8 cellular contexts compared by ENCODE assay signal in genomic region chr10:80218878-80219277, GRCh38. TPM values are rescaled to one million over a fixed set of nuclear protein-coding genes. Genes with fewer than 3 reads are reported as not detected.
DNase-seq lines count a peak whose midpoint lies in the region; ATAC-seq lines count a peak whose summit lies in the region.
"Not testable (repeated sequence)": the region's sequence is repeated elsewhere in the genome, so short reads cannot be mapped to it uniquely, and the experiment has no call there.

No MANE protein-coding gene starts in this region.

- DNase-seq in activated CD4-positive, alpha-beta T cell treated with anti-CD3 and anti-CD28 coated beads for 36 hours; stimulated activated naive CD8-positive, alpha-beta T cell treated with anti-CD3 and anti-CD28 coated beads, Interleukin-15, amount 100 ng/mL, for 72 hours: not testable (repeated sequence)

- POLR2A ChIA-PET in activated CD4-positive, alpha-beta T cell treated with anti-CD3 and anti-CD28 coated beads for 36 hours (lab: Charles Lee) = interaction anchor here (1.0 kb wide), 1 partner anchor 62 kb away, joined by 3 read pairs; no protein-coding TSS in a partner anchor

- H3K4me3 Mint-ChIP-seq in activated CD4-positive, alpha-beta T cell treated with anti-CD3 and anti-CD28 coated beads for 36 hours; stimulated activated naive CD8-positive, alpha-beta T cell treated with anti-CD3 and anti-CD28 coated beads, Interleukin-15, amount 100 ng/mL, for 72 hours: not testable (repeated sequence)

- H3K9me3 Mint-ChIP-seq in activated CD4-positive, alpha-beta T cell treated with anti-CD3 and anti-CD28 coated beads for 36 hours (ENCODE audit: low read depth); stimulated activated naive CD8-positive, alpha-beta T cell treated with anti-CD3 and anti-CD28 coated beads, Interleukin-15, amount 100 ng/mL, for 72 hours: not testable (repeated sequence)

- not testable (repeated sequence) for H3K36me3 Mint-ChIP-seq in activated CD4-positive, alpha-beta T cell treated with anti-CD3 and anti-CD28 coated beads for 36 hours (ENCODE audit: low read depth)

- not testable (repeated sequence) for H3K4me1 Mint-ChIP-seq in activated CD4-positive, alpha-beta T cell treated with anti-CD3 and anti-CD28 coated beads for 36 hours; stimulated activated naive CD8-positive, alpha-beta T cell treated with anti-CD3 and anti-CD28 coated beads, Interleukin-15, amount 100 ng/mL, for 72 hours

- intact Hi-C loops in activated CD4-positive, alpha-beta T cell treated with anti-CD3 and anti-CD28 coated beads for 36 hours (cut with DNase I, micrococcal nuclease) = not testable (repeated sequence)

- CTCF ChIA-PET in activated CD4-positive, alpha-beta T cell treated with anti-CD3 and anti-CD28 coated beads for 36 hours (lab: Charles Lee) = interaction anchor here (0.7 to 4.7 kb wide), 3 partner anchors 31 to 162 kb away, joined by 3 to 151 read pairs (median 3); no protein-coding TSS in a partner anchor

- H3K27me3 Mint-ChIP-seq in activated CD4-positive, alpha-beta T cell treated with anti-CD3 and anti-CD28 coated beads for 36 hours; stimulated activated naive CD8-positive, alpha-beta T cell treated with anti-CD3 and anti-CD28 coated beads, Interleukin-15, amount 100 ng/mL, for 72 hours: not testable (repeated sequence)

- not testable (repeated sequence) for H3K27ac Mint-ChIP-seq in activated CD4-positive, alpha-beta T cell treated with anti-CD3 and anti-CD28 coated beads for 36 hours; stimulated activated naive CD8-positive, alpha-beta T cell treated with anti-CD3 and anti-CD28 coated beads, Interleukin-15, amount 100 ng/mL, for 72 hours

- ATAC-seq in GM18508 (IDR thresholded peaks at IDR 0.05; ENCODE audit: insufficient read depth, unreplicated experiment) = peak; percentile 74
- ATAC-seq in GM19043 (IDR thresholded peaks at IDR 0.05; ENCODE audit: low read depth, unreplicated experiment) = peak; percentile 93
- ATAC-seq in GM21390 (IDR thresholded peaks at IDR 0.05; ENCODE audit: unreplicated experiment) = peak; percentile 96
- ATAC-seq in HG02610 (IDR thresholded peaks at IDR 0.05; ENCODE audit: unreplicated experiment) = peak; percentile 95
- peak; percentile 86 for ATAC-seq in HG03025 (IDR thresholded peaks at IDR 0.05; ENCODE audit: low FRiP score, unreplicated experiment)
- ATAC-seq in HG03354 (IDR thresholded peaks at IDR 0.05; ENCODE audit: poor library complexity, severe bottlenecking, unreplicated experiment) = peak; percentile 84
- peak; percentile 94 for ATAC-seq in activated CD4-positive, alpha-beta T cell treated with anti-CD3 and anti-CD28 coated beads for 36 hours
- peak; percentile 89 for ATAC-seq in stimulated activated naive CD8-positive, alpha-beta T cell treated with anti-CD3 and anti-CD28 coated beads, Interleukin-15, amount 100 ng/mL, for 72 hours

RNA-seq across cellular contexts. Expression of gene ANXA11, which starts 13.5 kb away (rescaled TPM):
- 100 to 1,000 TPM; 256 to 348 TPM for total RNA-seq in activated CD4-positive, alpha-beta T cell treated with anti-CD3 and anti-CD28 coated beads for 36 hours
